Comparison of ENCODE assay signal across 1 cellular context in the genomic region with DNA sequence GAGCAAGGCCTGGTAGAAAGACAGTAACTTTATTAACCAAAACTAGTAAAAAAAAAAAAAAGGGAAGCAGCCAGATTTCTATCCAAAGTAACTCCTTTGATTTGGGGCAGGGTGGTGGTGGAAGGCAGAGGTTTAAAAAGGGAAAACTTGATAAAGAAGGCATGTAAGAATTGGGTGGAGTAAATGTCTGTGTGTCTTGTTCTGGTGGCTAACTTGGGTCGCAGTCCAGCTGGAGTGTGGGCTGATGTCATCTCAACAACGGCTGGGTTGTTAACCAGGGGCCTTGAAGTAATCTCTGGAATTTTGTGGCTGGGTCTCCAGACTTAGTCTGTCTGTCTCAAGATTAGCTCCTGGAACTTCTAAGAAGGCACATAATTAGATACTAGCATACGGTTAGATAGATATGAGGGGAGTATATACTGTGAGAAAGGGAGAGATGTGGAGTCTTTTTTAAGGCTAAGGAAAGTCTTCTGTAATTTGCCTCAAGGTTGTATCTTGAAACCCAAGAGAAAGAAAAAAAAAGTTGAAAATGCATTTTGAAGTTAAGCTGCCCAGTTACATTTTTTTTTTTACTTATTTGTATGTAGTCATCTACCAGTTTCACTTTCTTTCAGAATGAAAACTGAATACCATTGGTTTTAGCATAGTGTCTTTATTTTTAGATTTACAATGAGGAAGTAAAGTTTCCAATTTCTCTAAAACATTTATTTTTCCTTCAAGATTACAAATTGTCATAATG.
TF ChIP-seq lines count a peak whose summit lies in the region.

No MANE protein-coding gene starts in this region.

TF ChIP-seq in GM12878, 131 proteins besides CTCF, POLR2A, EP300 and RAD21:
- TF ChIP-seq STAT3 (IDR thresholded peaks at IDR 0.05; ENCODE audit: low read depth, low read length) (no peak), ZNF384 (IDR thresholded peaks at IDR 0.05; ENCODE audit: borderline replicate concordance, low read depth, low read length) (peak; percentile 95), ZBED1 (IDR thresholded peaks at IDR 0.05; ENCODE audit: borderline replicate concordance) (no peak), NR2C1 (IDR thresholded peaks at IDR 0.05) (no peak), RBBP5 (conservative IDR thresholded peaks at IDR 0.05) (0 out of 2 replicates have a peak, but pooled peaks have one; percentile 30), EED (IDR thresholded peaks at IDR 0.05; ENCODE audit: low read depth) (0 out of 2 replicates have a peak, but pooled peaks have one; percentile 13), WRNIP1 (IDR thresholded peaks at IDR 0.05; ENCODE audit: borderline replicate concordance, low read depth, low read length) (no peak), BCL11A (IDR thresholded peaks at IDR 0.05; ENCODE audit: low read depth, low read length) (no peak), ATF7 (IDR thresholded peaks at IDR 0.05; ENCODE audit: low read depth) (peak; percentile 83), ZBTB40 (IDR thresholded peaks at IDR 0.05; ENCODE audit: borderline replicate concordance) (peak; percentile 53; the same call in 1 of the 2 replicates), IKZF2 (IDR thresholded peaks at IDR 0.05) (peak in 1 of 2 experiments; percentile 28; a peak in 1 of 4 replicates), TCF12 (IDR thresholded peaks at IDR 0.05; ENCODE audit: low read depth, low read length) (peak; percentile 47; the same call in 1 of the 2 replicates), RUNX3 (IDR thresholded peaks at IDR 0.05; ENCODE audit: low read length) (peak; percentile 36; the same call in 1 of the 2 replicates), NR2C2 (IDR thresholded peaks at IDR 0.05; ENCODE audit: borderline replicate concordance, control insufficient read depth, insufficient read length, low read depth) (no peak), NFIC (IDR thresholded peaks at IDR 0.05; ENCODE audit: low read depth, low read length) (peak; percentile 53; the same call in 1 of the 2 replicates), SIN3A (IDR thresholded peaks at IDR 0.05; ENCODE audit: low read depth, low read length) (no peak), MEF2A (IDR thresholded peaks at IDR 0.05; ENCODE audit: insufficient read depth, low read depth, low read length) (peak; percentile 76), CREM (IDR thresholded peaks at IDR 0.05; ENCODE audit: low read depth) (peak; percentile 3; the same call in 1 of the 2 replicates)
- TF ChIP-seq, protein P1, sequence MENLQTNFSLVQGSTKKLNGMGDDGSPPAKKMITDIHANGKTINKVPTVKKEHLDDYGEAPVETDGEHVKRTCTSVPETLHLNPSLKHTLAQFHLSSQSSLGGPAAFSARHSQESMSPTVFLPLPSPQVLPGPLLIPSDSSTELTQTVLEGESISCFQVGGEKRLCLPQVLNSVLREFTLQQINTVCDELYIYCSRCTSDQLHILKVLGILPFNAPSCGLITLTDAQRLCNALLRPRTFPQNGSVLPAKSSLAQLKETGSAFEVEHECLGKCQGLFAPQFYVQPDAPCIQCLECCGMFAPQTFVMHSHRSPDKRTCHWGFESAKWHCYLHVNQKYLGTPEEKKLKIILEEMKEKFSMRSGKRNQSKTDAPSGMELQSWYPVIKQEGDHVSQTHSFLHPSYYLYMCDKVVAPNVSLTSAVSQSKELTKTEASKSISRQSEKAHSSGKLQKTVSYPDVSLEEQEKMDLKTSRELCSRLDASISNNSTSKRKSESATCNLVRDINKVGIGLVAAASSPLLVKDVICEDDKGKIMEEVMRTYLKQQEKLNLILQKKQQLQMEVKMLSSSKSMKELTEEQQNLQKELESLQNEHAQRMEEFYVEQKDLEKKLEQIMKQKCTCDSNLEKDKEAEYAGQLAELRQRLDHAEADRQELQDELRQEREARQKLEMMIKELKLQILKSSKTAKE (IDR thresholded peaks at IDR 0.05; ENCODE audit: low read depth, poor library complexity, severe bottlenecking), result peak; percentile 16
- TF ChIP-seq, protein P2, sequence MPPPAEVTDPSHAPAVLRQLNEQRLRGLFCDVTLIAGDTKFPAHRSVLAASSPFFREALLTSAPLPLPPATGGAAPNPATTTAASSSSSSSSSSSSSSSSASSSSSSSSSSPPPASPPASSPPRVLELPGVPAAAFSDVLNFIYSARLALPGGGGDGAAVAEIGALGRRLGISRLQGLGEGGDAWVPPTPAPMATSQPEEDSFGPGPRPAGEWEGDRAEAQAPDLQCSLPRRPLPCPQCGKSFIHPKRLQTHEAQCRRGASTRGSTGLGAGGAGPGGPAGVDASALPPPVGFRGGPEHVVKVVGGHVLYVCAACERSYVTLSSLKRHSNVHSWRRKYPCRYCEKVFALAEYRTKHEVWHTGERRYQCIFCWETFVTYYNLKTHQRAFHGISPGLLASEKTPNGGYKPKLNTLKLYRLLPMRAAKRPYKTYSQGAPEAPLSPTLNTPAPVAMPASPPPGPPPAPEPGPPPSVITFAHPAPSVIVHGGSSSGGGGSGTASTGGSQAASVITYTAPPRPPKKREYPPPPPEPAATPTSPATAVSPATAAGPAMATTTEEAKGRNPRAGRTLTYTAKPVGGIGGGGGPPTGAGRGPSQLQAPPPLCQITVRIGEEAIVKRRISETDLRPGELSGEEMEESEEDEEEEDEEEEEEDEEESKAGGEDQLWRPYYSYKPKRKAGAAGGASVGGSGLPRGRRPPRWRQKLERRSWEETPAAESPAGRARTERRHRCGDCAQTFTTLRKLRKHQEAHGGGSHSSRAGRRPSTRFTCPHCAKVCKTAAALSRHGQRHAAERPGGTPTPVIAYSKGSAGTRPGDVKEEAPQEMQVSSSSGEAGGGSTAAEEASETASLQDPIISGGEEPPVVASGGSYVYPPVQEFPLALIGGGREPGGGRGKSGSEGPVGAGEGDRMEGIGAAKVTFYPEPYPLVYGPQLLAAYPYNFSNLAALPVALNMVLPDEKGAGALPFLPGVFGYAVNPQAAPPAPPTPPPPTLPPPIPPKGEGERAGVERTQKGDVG (CRISPR knock-in tag; IDR thresholded peaks at IDR 0.05), result no peak
- TF ChIP-seq, protein P3, sequence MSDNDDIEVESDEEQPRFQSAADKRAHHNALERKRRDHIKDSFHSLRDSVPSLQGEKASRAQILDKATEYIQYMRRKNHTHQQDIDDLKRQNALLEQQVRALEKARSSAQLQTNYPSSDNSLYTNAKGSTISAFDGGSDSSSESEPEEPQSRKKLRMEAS (IDR thresholded peaks at IDR 0.05; ENCODE audit: low read depth, low read length), result no peak
- TF ChIP-seq, protein P4, sequence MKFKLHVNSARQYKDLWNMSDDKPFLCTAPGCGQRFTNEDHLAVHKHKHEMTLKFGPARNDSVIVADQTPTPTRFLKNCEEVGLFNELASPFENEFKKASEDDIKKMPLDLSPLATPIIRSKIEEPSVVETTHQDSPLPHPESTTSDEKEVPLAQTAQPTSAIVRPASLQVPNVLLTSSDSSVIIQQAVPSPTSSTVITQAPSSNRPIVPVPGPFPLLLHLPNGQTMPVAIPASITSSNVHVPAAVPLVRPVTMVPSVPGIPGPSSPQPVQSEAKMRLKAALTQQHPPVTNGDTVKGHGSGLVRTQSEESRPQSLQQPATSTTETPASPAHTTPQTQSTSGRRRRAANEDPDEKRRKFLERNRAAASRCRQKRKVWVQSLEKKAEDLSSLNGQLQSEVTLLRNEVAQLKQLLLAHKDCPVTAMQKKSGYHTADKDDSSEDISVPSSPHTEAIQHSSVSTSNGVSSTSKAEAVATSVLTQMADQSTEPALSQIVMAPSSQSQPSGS (IDR thresholded peaks at IDR 0.05; ENCODE audit: low read length), result peak; percentile 63; the same call in 1 of the 2 replicates
